Comparison of ENCODE assay signal across 1 cellular context in the genomic region with DNA sequence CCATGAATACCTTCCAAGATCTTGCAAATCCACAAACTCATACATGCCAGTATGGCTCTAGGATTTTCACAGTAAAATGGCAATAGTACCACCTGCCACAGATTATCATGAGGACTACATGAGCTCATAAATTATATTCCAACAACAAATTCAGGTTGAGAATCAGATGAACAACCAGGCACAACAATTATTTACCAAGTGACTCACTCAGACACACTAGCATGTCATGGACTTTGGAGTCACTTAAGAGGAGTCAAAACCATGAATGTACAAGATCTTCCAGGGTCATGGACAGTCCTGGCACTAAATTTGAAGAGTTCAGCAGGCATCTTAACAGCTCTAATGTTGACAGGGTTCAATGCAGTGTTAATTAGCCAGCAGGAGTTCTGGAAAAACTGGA.
TF ChIP-seq lines count a peak whose summit lies in the region.

No MANE protein-coding gene starts in this region.

TF ChIP-seq in HepG2, 621 proteins besides CTCF, POLR2A, EP300 and RAD21 (continued from another document and continues in another):
- TF ChIP-seq, protein P1, sequence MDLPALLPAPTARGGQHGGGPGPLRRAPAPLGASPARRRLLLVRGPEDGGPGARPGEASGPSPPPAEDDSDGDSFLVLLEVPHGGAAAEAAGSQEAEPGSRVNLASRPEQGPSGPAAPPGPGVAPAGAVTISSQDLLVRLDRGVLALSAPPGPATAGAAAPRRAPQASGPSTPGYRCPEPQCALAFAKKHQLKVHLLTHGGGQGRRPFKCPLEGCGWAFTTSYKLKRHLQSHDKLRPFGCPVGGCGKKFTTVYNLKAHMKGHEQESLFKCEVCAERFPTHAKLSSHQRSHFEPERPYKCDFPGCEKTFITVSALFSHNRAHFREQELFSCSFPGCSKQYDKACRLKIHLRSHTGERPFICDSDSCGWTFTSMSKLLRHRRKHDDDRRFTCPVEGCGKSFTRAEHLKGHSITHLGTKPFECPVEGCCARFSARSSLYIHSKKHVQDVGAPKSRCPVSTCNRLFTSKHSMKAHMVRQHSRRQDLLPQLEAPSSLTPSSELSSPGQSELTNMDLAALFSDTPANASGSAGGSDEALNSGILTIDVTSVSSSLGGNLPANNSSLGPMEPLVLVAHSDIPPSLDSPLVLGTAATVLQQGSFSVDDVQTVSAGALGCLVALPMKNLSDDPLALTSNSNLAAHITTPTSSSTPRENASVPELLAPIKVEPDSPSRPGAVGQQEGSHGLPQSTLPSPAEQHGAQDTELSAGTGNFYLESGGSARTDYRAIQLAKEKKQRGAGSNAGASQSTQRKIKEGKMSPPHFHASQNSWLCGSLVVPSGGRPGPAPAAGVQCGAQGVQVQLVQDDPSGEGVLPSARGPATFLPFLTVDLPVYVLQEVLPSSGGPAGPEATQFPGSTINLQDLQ (CRISPR knock-in tag; IDR thresholded peaks at IDR 0.05) = no peak
- TF ChIP-seq, protein P2, sequence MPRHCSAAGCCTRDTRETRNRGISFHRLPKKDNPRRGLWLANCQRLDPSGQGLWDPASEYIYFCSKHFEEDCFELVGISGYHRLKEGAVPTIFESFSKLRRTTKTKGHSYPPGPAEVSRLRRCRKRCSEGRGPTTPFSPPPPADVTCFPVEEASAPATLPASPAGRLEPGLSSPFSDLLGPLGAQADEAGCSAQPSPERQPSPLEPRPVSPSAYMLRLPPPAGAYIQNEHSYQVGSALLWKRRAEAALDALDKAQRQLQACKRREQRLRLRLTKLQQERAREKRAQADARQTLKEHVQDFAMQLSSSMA (CRISPR knock-in tag; IDR thresholded peaks at IDR 0.05) = no peak
- TF ChIP-seq NAIF1 (CRISPR knock-in tag; IDR thresholded peaks at IDR 0.05; ENCODE audit: borderline replicate concordance) (no peak), TEAD3 (CRISPR knock-in tag; optimal IDR thresholded peaks at IDR 0.05; ENCODE audit: borderline replicate concordance) (peak; percentile 57), KLF12 (CRISPR knock-in tag; IDR thresholded peaks at IDR 0.05; ENCODE audit: borderline replicate concordance) (no peak), RXRB (CRISPR knock-in tag; IDR thresholded peaks at IDR 0.05; ENCODE audit: borderline replicate concordance) (peak; percentile 83), SAP130 (CRISPR knock-in tag; IDR thresholded peaks at IDR 0.05; ENCODE audit: low read depth) (peak; percentile 60), NFRKB (IDR thresholded peaks at IDR 0.05) (no peak), FOSL1 (CRISPR knock-in tag; IDR thresholded peaks at IDR 0.05; ENCODE audit: borderline replicate concordance) (peak; percentile 82; the same call in 1 of the 2 replicates), HNF4G (IDR thresholded peaks at IDR 0.05; ENCODE audit: borderline replicate concordance, low read depth, low read length) (peak; percentile 44; the same call in 1 of the 2 replicates), HNF4G (CRISPR knock-in tag; IDR thresholded peaks at IDR 0.05; ENCODE audit: borderline replicate concordance, low read depth) (no peak), SATB2 (CRISPR knock-in tag; IDR thresholded peaks at IDR 0.05) (no peak), NR2F6 (IDR thresholded peaks at IDR 0.05) (0 out of 2 replicates have a peak, but pooled peaks have one; percentile 31), NR2F6 (CRISPR knock-in tag; IDR thresholded peaks at IDR 0.05) (peak; percentile 46; the same call in 1 of the 2 replicates), NCOA2 (CRISPR knock-in tag; IDR thresholded peaks at IDR 0.05) (0 out of 2 replicates have a peak, but pooled peaks have one; percentile 24), CREB1 (IDR thresholded peaks at IDR 0.05) (peak; percentile 42; the same call in 1 of the 2 replicates), CREB1 (CRISPR knock-in tag; IDR thresholded peaks at IDR 0.05) (peak; percentile 69), FOXA1 (IDR thresholded peaks at IDR 0.05) (no peak), FOXA1 (CRISPR knock-in tag; IDR thresholded peaks at IDR 0.05) (no peak; the same call in 1 of the 2 replicates), HMG20B (CRISPR knock-in tag; conservative IDR thresholded peaks at IDR 0.05) (no peak), POGZ (CRISPR knock-in tag; IDR thresholded peaks at IDR 0.05) (peak; percentile 38; the same call in 1 of the 2 replicates), JUN (CRISPR knock-in tag; IDR thresholded peaks at IDR 0.05) (peak; percentile 80; the same call in 1 of the 2 replicates), HMG20A (CRISPR knock-in tag; IDR thresholded peaks at IDR 0.05; ENCODE audit: borderline replicate concordance) (peak; percentile 78; the same call in 1 of the 2 replicates), U2AF2 (IDR thresholded peaks at IDR 0.05; ENCODE audit: low read depth, low read length) (no peak), MIXL1 (CRISPR knock-in tag; IDR thresholded peaks at IDR 0.05) (0 out of 2 replicates have a peak, but pooled peaks have one; percentile 36), FOSL2 (CRISPR knock-in tag; IDR thresholded peaks at IDR 0.05) (peak; percentile 94), ZNF331 (CRISPR knock-in tag; IDR thresholded peaks at IDR 0.05) (0 out of 2 replicates have a peak, but pooled peaks have one; percentile 26), FOXA3 (CRISPR knock-in tag; IDR thresholded peaks at IDR 0.05) (peak; percentile 71), JUNB (CRISPR knock-in tag; IDR thresholded peaks at IDR 0.05; ENCODE audit: borderline replicate concordance) (peak; percentile 63; the same call in 1 of the 2 replicates), ZNF614 (CRISPR knock-in tag; IDR thresholded peaks at IDR 0.05; ENCODE audit: borderline replicate concordance) (peak; percentile 59; the same call in 1 of the 2 replicates), ZNF644 (CRISPR knock-in tag; IDR thresholded peaks at IDR 0.05; ENCODE audit: low read depth) (peak; percentile 64; the same call in 1 of the 2 replicates), ZNF7 (CRISPR knock-in tag; IDR thresholded peaks at IDR 0.05) (peak; percentile 51; the same call in 1 of the 2 replicates), HNF4A (CRISPR knock-in tag; IDR thresholded peaks at IDR 0.05) (peak; percentile 65)
- TF ChIP-seq, protein P3, sequence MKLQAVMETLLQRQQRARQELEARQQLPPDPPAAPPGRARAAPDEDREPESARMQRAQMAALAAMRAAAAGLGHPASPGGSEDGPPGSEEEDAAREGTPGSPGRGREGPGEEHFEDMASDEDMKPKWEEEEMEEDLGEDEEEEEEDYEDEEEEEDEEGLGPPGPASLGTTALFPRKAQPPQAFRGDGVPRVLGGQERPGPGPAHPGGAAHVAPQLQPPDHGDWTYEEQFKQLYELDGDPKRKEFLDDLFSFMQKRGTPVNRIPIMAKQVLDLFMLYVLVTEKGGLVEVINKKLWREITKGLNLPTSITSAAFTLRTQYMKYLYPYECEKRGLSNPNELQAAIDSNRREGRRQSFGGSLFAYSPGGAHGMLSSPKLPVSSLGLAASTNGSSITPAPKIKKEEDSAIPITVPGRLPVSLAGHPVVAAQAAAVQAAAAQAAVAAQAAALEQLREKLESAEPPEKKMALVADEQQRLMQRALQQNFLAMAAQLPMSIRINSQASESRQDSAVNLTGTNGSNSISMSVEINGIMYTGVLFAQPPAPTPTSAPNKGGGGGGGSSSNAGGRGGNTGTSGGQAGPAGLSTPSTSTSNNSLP (IDR thresholded peaks at IDR 0.05; ENCODE audit: low read depth, low read length) = peak; percentile 53
- TF ChIP-seq, protein P4, sequence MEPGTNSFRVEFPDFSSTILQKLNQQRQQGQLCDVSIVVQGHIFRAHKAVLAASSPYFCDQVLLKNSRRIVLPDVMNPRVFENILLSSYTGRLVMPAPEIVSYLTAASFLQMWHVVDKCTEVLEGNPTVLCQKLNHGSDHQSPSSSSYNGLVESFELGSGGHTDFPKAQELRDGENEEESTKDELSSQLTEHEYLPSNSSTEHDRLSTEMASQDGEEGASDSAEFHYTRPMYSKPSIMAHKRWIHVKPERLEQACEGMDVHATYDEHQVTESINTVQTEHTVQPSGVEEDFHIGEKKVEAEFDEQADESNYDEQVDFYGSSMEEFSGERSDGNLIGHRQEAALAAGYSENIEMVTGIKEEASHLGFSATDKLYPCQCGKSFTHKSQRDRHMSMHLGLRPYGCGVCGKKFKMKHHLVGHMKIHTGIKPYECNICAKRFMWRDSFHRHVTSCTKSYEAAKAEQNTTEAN (CRISPR knock-in tag; conservative IDR thresholded peaks at IDR 0.05) = peak; percentile 69; the same call in 1 of the 2 replicates
- TF ChIP-seq, protein P5, sequence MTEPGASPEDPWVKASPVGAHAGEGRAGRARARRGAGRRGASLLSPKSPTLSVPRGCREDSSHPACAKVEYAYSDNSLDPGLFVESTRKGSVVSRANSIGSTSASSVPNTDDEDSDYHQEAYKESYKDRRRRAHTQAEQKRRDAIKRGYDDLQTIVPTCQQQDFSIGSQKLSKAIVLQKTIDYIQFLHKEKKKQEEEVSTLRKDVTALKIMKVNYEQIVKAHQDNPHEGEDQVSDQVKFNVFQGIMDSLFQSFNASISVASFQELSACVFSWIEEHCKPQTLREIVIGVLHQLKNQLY (CRISPR knock-in tag; IDR thresholded peaks at IDR 0.05) = 0 out of 2 replicates have a peak, but pooled peaks have one; percentile 42
- TF ChIP-seq, protein P6, sequence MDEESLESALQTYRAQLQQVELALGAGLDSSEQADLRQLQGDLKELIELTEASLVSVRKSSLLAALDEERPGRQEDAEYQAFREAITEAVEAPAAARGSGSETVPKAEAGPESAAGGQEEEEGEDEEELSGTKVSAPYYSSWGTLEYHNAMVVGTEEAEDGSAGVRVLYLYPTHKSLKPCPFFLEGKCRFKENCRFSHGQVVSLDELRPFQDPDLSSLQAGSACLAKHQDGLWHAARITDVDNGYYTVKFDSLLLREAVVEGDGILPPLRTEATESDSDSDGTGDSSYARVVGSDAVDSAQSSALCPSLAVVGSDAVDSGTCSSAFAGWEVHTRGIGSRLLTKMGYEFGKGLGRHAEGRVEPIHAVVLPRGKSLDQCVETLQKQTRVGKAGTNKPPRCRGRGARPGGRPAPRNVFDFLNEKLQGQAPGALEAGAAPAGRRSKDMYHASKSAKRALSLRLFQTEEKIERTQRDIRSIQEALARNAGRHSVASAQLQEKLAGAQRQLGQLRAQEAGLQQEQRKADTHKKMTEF (CRISPR knock-in tag; IDR thresholded peaks at IDR 0.05) = 0 out of 2 replicates have a peak, but pooled peaks have one; percentile 29
- TF ChIP-seq, protein P7, sequence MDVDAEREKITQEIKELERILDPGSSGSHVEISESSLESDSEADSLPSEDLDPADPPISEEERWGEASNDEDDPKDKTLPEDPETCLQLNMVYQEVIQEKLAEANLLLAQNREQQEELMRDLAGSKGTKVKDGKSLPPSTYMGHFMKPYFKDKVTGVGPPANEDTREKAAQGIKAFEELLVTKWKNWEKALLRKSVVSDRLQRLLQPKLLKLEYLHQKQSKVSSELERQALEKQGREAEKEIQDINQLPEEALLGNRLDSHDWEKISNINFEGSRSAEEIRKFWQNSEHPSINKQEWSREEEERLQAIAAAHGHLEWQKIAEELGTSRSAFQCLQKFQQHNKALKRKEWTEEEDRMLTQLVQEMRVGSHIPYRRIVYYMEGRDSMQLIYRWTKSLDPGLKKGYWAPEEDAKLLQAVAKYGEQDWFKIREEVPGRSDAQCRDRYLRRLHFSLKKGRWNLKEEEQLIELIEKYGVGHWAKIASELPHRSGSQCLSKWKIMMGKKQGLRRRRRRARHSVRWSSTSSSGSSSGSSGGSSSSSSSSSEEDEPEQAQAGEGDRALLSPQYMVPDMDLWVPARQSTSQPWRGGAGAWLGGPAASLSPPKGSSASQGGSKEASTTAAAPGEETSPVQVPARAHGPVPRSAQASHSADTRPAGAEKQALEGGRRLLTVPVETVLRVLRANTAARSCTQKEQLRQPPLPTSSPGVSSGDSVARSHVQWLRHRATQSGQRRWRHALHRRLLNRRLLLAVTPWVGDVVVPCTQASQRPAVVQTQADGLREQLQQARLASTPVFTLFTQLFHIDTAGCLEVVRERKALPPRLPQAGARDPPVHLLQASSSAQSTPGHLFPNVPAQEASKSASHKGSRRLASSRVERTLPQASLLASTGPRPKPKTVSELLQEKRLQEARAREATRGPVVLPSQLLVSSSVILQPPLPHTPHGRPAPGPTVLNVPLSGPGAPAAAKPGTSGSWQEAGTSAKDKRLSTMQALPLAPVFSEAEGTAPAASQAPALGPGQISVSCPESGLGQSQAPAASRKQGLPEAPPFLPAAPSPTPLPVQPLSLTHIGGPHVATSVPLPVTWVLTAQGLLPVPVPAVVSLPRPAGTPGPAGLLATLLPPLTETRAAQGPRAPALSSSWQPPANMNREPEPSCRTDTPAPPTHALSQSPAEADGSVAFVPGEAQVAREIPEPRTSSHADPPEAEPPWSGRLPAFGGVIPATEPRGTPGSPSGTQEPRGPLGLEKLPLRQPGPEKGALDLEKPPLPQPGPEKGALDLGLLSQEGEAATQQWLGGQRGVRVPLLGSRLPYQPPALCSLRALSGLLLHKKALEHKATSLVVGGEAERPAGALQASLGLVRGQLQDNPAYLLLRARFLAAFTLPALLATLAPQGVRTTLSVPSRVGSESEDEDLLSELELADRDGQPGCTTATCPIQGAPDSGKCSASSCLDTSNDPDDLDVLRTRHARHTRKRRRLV (CRISPR knock-in tag; IDR thresholded peaks at IDR 0.05) = no peak
- TF ChIP-seq, protein P8, sequence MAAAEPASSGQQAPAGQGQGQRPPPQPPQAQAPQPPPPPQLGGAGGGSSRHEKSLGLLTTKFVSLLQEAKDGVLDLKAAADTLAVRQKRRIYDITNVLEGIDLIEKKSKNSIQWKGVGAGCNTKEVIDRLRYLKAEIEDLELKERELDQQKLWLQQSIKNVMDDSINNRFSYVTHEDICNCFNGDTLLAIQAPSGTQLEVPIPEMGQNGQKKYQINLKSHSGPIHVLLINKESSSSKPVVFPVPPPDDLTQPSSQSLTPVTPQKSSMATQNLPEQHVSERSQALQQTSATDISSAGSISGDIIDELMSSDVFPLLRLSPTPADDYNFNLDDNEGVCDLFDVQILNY (CRISPR knock-in tag; conservative IDR thresholded peaks at IDR 0.05) = no peak
- TF ChIP-seq, protein P9, sequence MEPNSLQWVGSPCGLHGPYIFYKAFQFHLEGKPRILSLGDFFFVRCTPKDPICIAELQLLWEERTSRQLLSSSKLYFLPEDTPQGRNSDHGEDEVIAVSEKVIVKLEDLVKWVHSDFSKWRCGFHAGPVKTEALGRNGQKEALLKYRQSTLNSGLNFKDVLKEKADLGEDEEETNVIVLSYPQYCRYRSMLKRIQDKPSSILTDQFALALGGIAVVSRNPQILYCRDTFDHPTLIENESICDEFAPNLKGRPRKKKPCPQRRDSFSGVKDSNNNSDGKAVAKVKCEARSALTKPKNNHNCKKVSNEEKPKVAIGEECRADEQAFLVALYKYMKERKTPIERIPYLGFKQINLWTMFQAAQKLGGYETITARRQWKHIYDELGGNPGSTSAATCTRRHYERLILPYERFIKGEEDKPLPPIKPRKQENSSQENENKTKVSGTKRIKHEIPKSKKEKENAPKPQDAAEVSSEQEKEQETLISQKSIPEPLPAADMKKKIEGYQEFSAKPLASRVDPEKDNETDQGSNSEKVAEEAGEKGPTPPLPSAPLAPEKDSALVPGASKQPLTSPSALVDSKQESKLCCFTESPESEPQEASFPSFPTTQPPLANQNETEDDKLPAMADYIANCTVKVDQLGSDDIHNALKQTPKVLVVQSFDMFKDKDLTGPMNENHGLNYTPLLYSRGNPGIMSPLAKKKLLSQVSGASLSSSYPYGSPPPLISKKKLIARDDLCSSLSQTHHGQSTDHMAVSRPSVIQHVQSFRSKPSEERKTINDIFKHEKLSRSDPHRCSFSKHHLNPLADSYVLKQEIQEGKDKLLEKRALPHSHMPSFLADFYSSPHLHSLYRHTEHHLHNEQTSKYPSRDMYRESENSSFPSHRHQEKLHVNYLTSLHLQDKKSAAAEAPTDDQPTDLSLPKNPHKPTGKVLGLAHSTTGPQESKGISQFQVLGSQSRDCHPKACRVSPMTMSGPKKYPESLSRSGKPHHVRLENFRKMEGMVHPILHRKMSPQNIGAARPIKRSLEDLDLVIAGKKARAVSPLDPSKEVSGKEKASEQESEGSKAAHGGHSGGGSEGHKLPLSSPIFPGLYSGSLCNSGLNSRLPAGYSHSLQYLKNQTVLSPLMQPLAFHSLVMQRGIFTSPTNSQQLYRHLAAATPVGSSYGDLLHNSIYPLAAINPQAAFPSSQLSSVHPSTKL (CRISPR knock-in tag; IDR thresholded peaks at IDR 0.05) = peak; percentile 91
